In the genomic region with DNA sequence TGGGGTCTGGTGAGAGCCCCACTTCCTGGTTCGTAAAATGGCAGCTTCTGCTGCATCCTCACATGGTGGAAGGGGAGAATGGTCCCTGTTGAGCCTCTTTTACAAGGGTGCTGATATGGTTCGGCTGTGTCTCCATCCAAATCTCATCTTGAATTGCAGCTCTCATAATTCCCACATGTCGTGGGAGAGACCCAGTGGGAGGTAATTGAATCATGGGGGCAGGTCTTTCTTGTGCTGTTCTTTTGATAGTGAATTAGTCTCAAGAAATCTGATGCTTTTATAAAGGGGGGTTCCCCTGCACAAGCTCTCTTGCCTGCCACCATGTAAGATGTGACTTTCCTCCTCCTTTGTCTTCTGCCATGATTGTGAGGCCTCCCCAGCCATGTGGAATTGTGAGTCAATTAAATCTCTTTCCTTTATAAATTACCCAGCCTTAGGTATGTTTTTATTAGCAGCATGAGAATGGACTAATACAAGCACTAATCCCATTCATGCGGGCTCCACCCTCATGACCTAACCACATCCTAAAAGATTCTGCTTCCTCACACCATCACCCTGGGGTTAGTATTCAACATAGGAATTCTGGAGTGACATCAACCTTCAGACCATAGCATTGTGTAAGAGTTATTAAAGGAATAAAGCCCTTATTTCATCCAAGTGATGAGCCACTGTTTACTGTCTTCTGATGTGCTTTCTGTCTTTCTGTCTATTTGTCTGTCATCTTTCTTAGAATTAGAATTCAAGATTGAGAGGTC, we compare ENCODE assay signal across 20 cellular contexts.
DNase-seq lines count a peak whose midpoint lies in the region; TF ChIP-seq lines count a peak whose summit lies in the region.
"Had no signal": no experiment of that assay in that cellular context is flagged by ENCODE, and none has a peak within 500 bp of the region (broad histone marks: within the 10 kb centered on the region; RNA-seq: fewer than 3 reads in every experiment).

No MANE protein-coding gene starts in this region.

- H3K27me3 Mint-ChIP-seq in endodermal cell (ENCODE audit: insufficient read depth) (peaks cover 3% of the 10 kb centered on the region), type B pancreatic cell (peaks cover 12% of the 10 kb centered on the region)

- H3K9me3 ChIP-seq in endodermal cell (ENCODE audit: control insufficient read depth, low read length), result no peaks in the 10 kb centered on the region
- H3K9me3 ChIP-seq: esophagus squamous epithelium, pancreas, transverse colon had no signal

- peak overlapping the region; percentile 78 for H3K27ac ChIP-seq in brain microvascular endothelial cell
- no peak overlapping the region for H3K27ac ChIP-seq in endodermal cell (ENCODE audit: low read depth, low read length)
- H3K27ac ChIP-seq in caudate nucleus (ENCODE audit: low read depth, low read length), result no peak overlapping the region
- H3K27ac ChIP-seq: esophagus squamous epithelium, pancreas, transverse colon had no signal

- WGBS in endodermal cell (ENCODE audit: insufficient coverage in 1 of 2, insufficient read length in 1 of 2), 2 experiments, result 78% methylated on average over 4 of the region's 4 CpGs; no CpG with 5 or more reads in 1 of the 2 experiments

- H3K27ac Mint-ChIP-seq in endodermal cell (no peak overlapping the region), type B pancreatic cell (no peak overlapping the region)
- H3K27ac Mint-ChIP-seq: activated CD8-positive, alpha-beta T cell treated with anti-CD3 and anti-CD28 coated beads, Interleukin-2, amount 10 ng/mL, durations not matched to agents 7 days and 5 days had no signal

- H3K36me3 Mint-ChIP-seq in endodermal cell (ENCODE audit: low read depth) (no peaks in the 10 kb centered on the region), type B pancreatic cell (no peaks in the 10 kb centered on the region)

- no peaks in the 10 kb centered on the region for H3K36me3 ChIP-seq in brain microvascular endothelial cell (replicated peaks)
- H3K36me3 ChIP-seq in endodermal cell (ENCODE audit: control insufficient read depth, insufficient read depth, low read length), result no peaks in the 10 kb centered on the region
- H3K36me3 ChIP-seq: esophagus squamous epithelium, pancreas, transverse colon had no signal

- no peaks in the 10 kb centered on the region for H3K4me1 ChIP-seq in endodermal cell (ENCODE audit: control insufficient read depth, insufficient read depth, low read length)
- H3K4me1 ChIP-seq: esophagus squamous epithelium, pancreas, transverse colon had no signal

- H3K9me3 Mint-ChIP-seq in endodermal cell (peaks cover 4% of the 10 kb centered on the region), type B pancreatic cell (peaks cover 4% of the 10 kb centered on the region)

- TF ChIP-seq CTCF in brain microvascular endothelial cell (IDR thresholded peaks at IDR 0.05; ENCODE audit: low read depth, low read length, missing control alignments) (no peak), endodermal cell (conservative IDR thresholded peaks at IDR 0.05) (no peak), type B pancreatic cell (conservative IDR thresholded peaks at IDR 0.05) (no peak)

- H3K4me3 Mint-ChIP-seq in endodermal cell, result no peak overlapping the region
- no peak overlapping the region for H3K4me3 Mint-ChIP-seq in type B pancreatic cell
- H3K4me3 Mint-ChIP-seq: activated CD8-positive, alpha-beta T cell treated with anti-CD3 and anti-CD28 coated beads, Interleukin-2, amount 10 ng/mL, durations not matched to agents 7 days and 5 days had no signal

- H3K4me1 Mint-ChIP-seq in endodermal cell (no peaks in the 10 kb centered on the region), type B pancreatic cell (ENCODE audit: unreplicated experiment) (no peaks in the 10 kb centered on the region)

- H3K9ac ChIP-seq in endodermal cell (ENCODE audit: extremely low read depth, low read length, poor library complexity, severe bottlenecking), result no peak overlapping the region

- in situ Hi-C loops in brain microvascular endothelial cell (cut with HindIII; ENCODE audit: low pct_ligation_motif_present, low sequenced_read_pairs), result no loop called here

- no peak overlapping the region for H3K4me3 ChIP-seq in brain microvascular endothelial cell (ENCODE audit: low read depth, low read length)
- H3K4me3 ChIP-seq in endodermal cell (ENCODE audit: low read length), result no peak overlapping the region
- H3K4me3 ChIP-seq: esophagus squamous epithelium, GM12878, pancreas, transverse colon had no signal

- H3K27me3 ChIP-seq in brain microvascular endothelial cell (replicated peaks), result no peaks in the 10 kb centered on the region
- H3K27me3 ChIP-seq in endodermal cell (ENCODE audit: control insufficient read depth, insufficient read depth, low read length, poor library complexity, severe bottlenecking), result no peaks in the 10 kb centered on the region
- H3K27me3 ChIP-seq: pancreas, transverse colon had no signal

- DNase-seq in AG08396 (ENCODE audit: low spot score) (peak; percentile 38), HS-5 (ENCODE audit: low read depth) (peak; percentile 56), brain microvascular endothelial cell (peak; percentile 90), iris pigment epithelial cell (ENCODE audit: low read depth) (peak; percentile 96), endodermal cell (no peak), type B pancreatic cell (ENCODE audit: extremely low spot score, unreplicated experiment) (no peak), caudate nucleus (lab: John Stamatoyannopoulos, UW) (no peak), GF-D8 (lab: John Stamatoyannopoulos, UW) (no peak)
- DNase-seq: ACHN; activated CD8-positive, alpha-beta T cell treated with anti-CD3 and anti-CD28 coated beads, Interleukin-2, amount 10 ng/mL, durations not matched to agents 7 days and 5 days; activated naive CD4-positive, alpha-beta T cell treated with Interleukin-2 at 50 U/mL for 16 hours; esophagus squamous epithelium; KBM-7; NCI-H146; NCI-H524 treated with DMSO at 0.1 percent for 48 hours; pancreas; Right ventricle myocardium superior; T-helper 9 cell; transverse colon had no signal

Comparison
In these comparisons a context has a peak if more than half of its experiments do, and no peak if none do; other contexts are left out.
1. DNase-seq: peak in AG08396 (single experiment), HS-5 (single experiment), brain microvascular endothelial cell (single experiment) and iris pigment epithelial cell (single experiment); none in endodermal cell (single experiment), type B pancreatic cell (single experiment), caudate nucleus (0 of 61) and GF-D8 (single experiment).